In genomic region chr1:39174400-39175081, GRCh38 we compare ENCODE assay signal across 13 cellular contexts. TPM values are rescaled to one million over a fixed set of nuclear protein-coding genes. Genes with fewer than 3 reads are reported as not detected.
A peak's percentile ranks its signal among the peaks of the same experiment; 100 is the strongest.
DNase-seq lines count a peak whose midpoint lies in the region; ATAC-seq and TF ChIP-seq lines count a peak whose summit lies in the region.
"Had no signal": no experiment of that assay in that cellular context is flagged by ENCODE, and none has a peak within 500 bp of the region (broad histone marks: within the 10 kb centered on the region; RNA-seq: fewer than 3 reads in every experiment).

No MANE protein-coding gene starts in this region.

- H3K4me3 ChIP-seq in mesodermal cell (ENCODE audit: extremely low read depth, insufficient read depth, low read length, poor library complexity, severe bottlenecking) (no peak overlapping the region), stomach smooth muscle (ENCODE audit: low read length in 2 of 2) (no peak overlapping the region)

- H2BK120ac ChIP-seq in H9 (ENCODE audit: low read depth, low read length, poor library complexity, severe bottlenecking), result no peak overlapping the region

- no peak overlapping the region for H3K18ac ChIP-seq in H9 (ENCODE audit: insufficient read length, low read depth, low read length)

- no peak overlapping the region for H3K56ac ChIP-seq in H9 (ENCODE audit: insufficient read length, low read depth, low read length)

- no peak for TF ChIP-seq CTCF in H9 (conservative IDR thresholded peaks at IDR 0.05)

- H2BK20ac ChIP-seq in H9 (ENCODE audit: low read depth, low read length, poor library complexity, severe bottlenecking), result no peak overlapping the region

- H3K79me2 ChIP-seq in H9 (ENCODE audit: insufficient read depth, low read length), result peaks cover 31% of the 10 kb centered on the region; the same call in 1 of the 2 replicates

- no peak overlapping the region for H2BK5ac ChIP-seq in H9 (ENCODE audit: insufficient read length, low read length)

- H4K5ac ChIP-seq in H9 (ENCODE audit: insufficient read length, low read depth, low read length), result no peak overlapping the region

- no peaks in the 10 kb centered on the region for H3K23me2 ChIP-seq in H9 (ENCODE audit: insufficient read length, low read depth, low read length, poor library complexity, severe bottlenecking)

- H2AFZ ChIP-seq in H9 (ENCODE audit: low read length), result no peak overlapping the region

- H3K27me3 ChIP-seq in H9 (ENCODE audit: insufficient read depth, low read length) (no peaks in the 10 kb centered on the region), stomach smooth muscle (ENCODE audit: control insufficient read depth in 1 of 2, insufficient read depth in 2 of 2, low read length in 2 of 2) (no peaks in the 10 kb centered on the region)

- no peak overlapping the region for H3K14ac ChIP-seq in H9 (ENCODE audit: insufficient read depth, low read length)

- H3K9me3 ChIP-seq in H9 (ENCODE audit: control insufficient read depth, low read depth, low read length), result no peaks in the 10 kb centered on the region
- no peaks in the 10 kb centered on the region for H3K9me3 ChIP-seq in mesodermal cell (ENCODE audit: control insufficient read depth, low read length)
- no peaks in the 10 kb centered on the region for H3K9me3 ChIP-seq in stomach smooth muscle (ENCODE audit: control insufficient read depth in 2 of 2, low read length in 2 of 2)

- in situ Hi-C loops in G401 (cut with HindIII; ENCODE audit: low sequenced_read_pairs), result no loop called here

- no peaks in the 10 kb centered on the region for H3K36me3 Mint-ChIP-seq in H9 (ENCODE audit: insufficient read depth in 1 of 3, low read depth in 3 of 3)
- H3K36me3 Mint-ChIP-seq: activated naive CD4-positive, alpha-beta T cell treated with anti-CD3 and anti-CD28 coated beads, Interleukin-2, amount 50 U/mL, for 24 hours had no signal

- H3K4me1 Mint-ChIP-seq in H9, result peaks cover 80 to 82% of the 10 kb centered on the region in 2 experiments
- H3K4me1 Mint-ChIP-seq: activated naive CD4-positive, alpha-beta T cell treated with anti-CD3 and anti-CD28 coated beads, Interleukin-2, amount 50 U/mL, for 24 hours had no signal

- no CpG with 5 or more reads among the region's 5 CpGs for WGBS in H9 (ENCODE audit: extremely low coverage, insufficient read length, low lambda C conversion rate)
- WGBS in mesodermal cell (ENCODE audit: insufficient coverage in 2 of 2), 2 experiments, result 79 to 88% methylated on average over 3 to 5 of the region's 5 CpGs

- DNase-seq in H9 (no peak), caudate nucleus (lab: John Stamatoyannopoulos, UW) (no peak), cortex of kidney (lab: John Stamatoyannopoulos, UW) (no peak), G401 (ENCODE audit: low spot score) (no peak), C1 segment of cervical spinal cord (lab: John Stamatoyannopoulos, UW) (no peak)
- DNase-seq: NCI-H1694 treated with DMSO at 0.1 percent for 48 hours, NCI-H748 treated with DMSO at 0.1 percent for 48 hours had no signal

- H3K27ac Mint-ChIP-seq in H9, result peak overlapping the region; percentile 58 to 98 (median 89)
- H3K27ac Mint-ChIP-seq: activated naive CD4-positive, alpha-beta T cell treated with anti-CD3 and anti-CD28 coated beads, Interleukin-2, amount 50 U/mL, for 24 hours; dendritic cell treated with granulocyte-macrophage colony-stimulating factor and Interleukin-4, amounts not matched to agents 40 ng/mL and 50 ng/mL, for 4 days had no signal

- no peak overlapping the region for H3K27ac ChIP-seq in H9 (ENCODE audit: insufficient read length, low read depth, low read length)
- peak overlapping the region; percentile 90 for H3K27ac ChIP-seq in caudate nucleus (ENCODE audit: low read depth, low read length)
- H3K27ac ChIP-seq in mesodermal cell (ENCODE audit: low read depth, low read length, severe bottlenecking), result peak overlapping the region; percentile 78
- peak overlapping the region; percentile 73 for H3K27ac ChIP-seq in stomach smooth muscle (ENCODE audit: low read length)

- no peak overlapping the region for H4K8ac ChIP-seq in H9 (replicated peaks; ENCODE audit: insufficient read length, low read depth, low read length)

- H3K36me3 ChIP-seq in mesodermal cell (ENCODE audit: control insufficient read depth, insufficient read depth, low read length) (no peaks in the 10 kb centered on the region), stomach smooth muscle (ENCODE audit: control insufficient read depth in 2 of 2, insufficient read depth in 2 of 2, low read length in 2 of 2) (no peaks in the 10 kb centered on the region)

- H2BK12ac ChIP-seq in H9 (ENCODE audit: insufficient read length, low read depth, low read length), result no peak overlapping the region

- H4K91ac ChIP-seq in H9 (ENCODE audit: insufficient read length, low read depth, low read length), result no peak overlapping the region

- no peak overlapping the region for H2BK15ac ChIP-seq in H9 (ENCODE audit: low read depth, low read length)

- H3K4me2 ChIP-seq in H9 (ENCODE audit: insufficient read depth, insufficient read length, low read length), result no peak overlapping the region

- H3K4me1 ChIP-seq in H9 (ENCODE audit: insufficient read depth, low read length) (peaks cover 10% of the 10 kb centered on the region; the same call in 1 of the 2 replicates), mesodermal cell (ENCODE audit: control insufficient read depth, insufficient read depth, low read length, poor library complexity, severe bottlenecking) (peaks cover 83% of the 10 kb centered on the region), stomach smooth muscle (ENCODE audit: control insufficient read depth, insufficient read depth, low read length) (peaks cover 57% of the 10 kb centered on the region)

- H4K20me1 ChIP-seq in H9 (ENCODE audit: control insufficient read depth, insufficient read depth, insufficient read length), result no peaks in the 10 kb centered on the region

- no peak overlapping the region for H3K9ac ChIP-seq in H9 (ENCODE audit: extremely low read depth, insufficient read length, low read length)
- peak overlapping the region in 1 of 2 donors; percentile 25 for H3K9ac ChIP-seq in stomach smooth muscle (ENCODE audit: low read length in 2 of 2)

- H3K4me3 Mint-ChIP-seq in H9, result no peak overlapping the region
- H3K4me3 Mint-ChIP-seq: activated naive CD4-positive, alpha-beta T cell treated with anti-CD3 and anti-CD28 coated beads, Interleukin-2, amount 50 U/mL, for 24 hours; dendritic cell treated with granulocyte-macrophage colony-stimulating factor and Interleukin-4, amounts not matched to agents 40 ng/mL and 50 ng/mL, for 4 days had no signal

- no peak overlapping the region for H3T11ph ChIP-seq in H9 (ENCODE audit: low read length)

- H3K23ac ChIP-seq in H9 (ENCODE audit: insufficient read length, low read depth, low read length), result no peak overlapping the region

- no peak for ATAC-seq in HG03159 (IDR thresholded peaks at IDR 0.05; ENCODE audit: unreplicated experiment)
- ATAC-seq: HCT116 had no signal

- H3K4ac ChIP-seq in H9 (ENCODE audit: low read depth, low read length), result no peak overlapping the region

- H3K79me1 ChIP-seq in H9 (ENCODE audit: insufficient read depth, low read depth, low read length, poor library complexity, severe bottlenecking), result peaks cover 3% of the 10 kb centered on the region

- no peaks in the 10 kb centered on the region for H3K27me3 Mint-ChIP-seq in H9 (ENCODE audit: low read depth)
- H3K27me3 Mint-ChIP-seq: activated naive CD4-positive, alpha-beta T cell treated with anti-CD3 and anti-CD28 coated beads, Interleukin-2, amount 50 U/mL, for 24 hours; dendritic cell treated with granulocyte-macrophage colony-stimulating factor and Interleukin-4, amounts not matched to agents 40 ng/mL and 50 ng/mL, for 4 days had no signal

- no peak overlapping the region for H2AK5ac ChIP-seq in H9 (ENCODE audit: insufficient read length, low read length)

- no peaks in the 10 kb centered on the region for H3K9me3 Mint-ChIP-seq in H9
- H3K9me3 Mint-ChIP-seq: activated naive CD4-positive, alpha-beta T cell treated with anti-CD3 and anti-CD28 coated beads, Interleukin-2, amount 50 U/mL, for 24 hours; dendritic cell treated with granulocyte-macrophage colony-stimulating factor and Interleukin-4, amounts not matched to agents 40 ng/mL and 50 ng/mL, for 4 days had no signal

RNA-seq across cellular contexts. Expression of gene MACF1, which starts 30.0 kb away (rescaled TPM):
- 172 and 190 TPM in 2 replicates for total RNA-seq in H9 (2021)
- 154 TPM for polyA plus RNA-seq in mesodermal cell (2013, experiment 1 of 2)
- polyA plus RNA-seq in mesodermal cell (2013, experiment 2 of 2), result 117 TPM
- total RNA-seq in G401 (2014; rRNA removed; shearing (Covaris generic)), result 89.7 and 134 TPM in 2 replicates
